Comparison of ENCODE assay signal across 11 cellular contexts in the genomic region with DNA sequence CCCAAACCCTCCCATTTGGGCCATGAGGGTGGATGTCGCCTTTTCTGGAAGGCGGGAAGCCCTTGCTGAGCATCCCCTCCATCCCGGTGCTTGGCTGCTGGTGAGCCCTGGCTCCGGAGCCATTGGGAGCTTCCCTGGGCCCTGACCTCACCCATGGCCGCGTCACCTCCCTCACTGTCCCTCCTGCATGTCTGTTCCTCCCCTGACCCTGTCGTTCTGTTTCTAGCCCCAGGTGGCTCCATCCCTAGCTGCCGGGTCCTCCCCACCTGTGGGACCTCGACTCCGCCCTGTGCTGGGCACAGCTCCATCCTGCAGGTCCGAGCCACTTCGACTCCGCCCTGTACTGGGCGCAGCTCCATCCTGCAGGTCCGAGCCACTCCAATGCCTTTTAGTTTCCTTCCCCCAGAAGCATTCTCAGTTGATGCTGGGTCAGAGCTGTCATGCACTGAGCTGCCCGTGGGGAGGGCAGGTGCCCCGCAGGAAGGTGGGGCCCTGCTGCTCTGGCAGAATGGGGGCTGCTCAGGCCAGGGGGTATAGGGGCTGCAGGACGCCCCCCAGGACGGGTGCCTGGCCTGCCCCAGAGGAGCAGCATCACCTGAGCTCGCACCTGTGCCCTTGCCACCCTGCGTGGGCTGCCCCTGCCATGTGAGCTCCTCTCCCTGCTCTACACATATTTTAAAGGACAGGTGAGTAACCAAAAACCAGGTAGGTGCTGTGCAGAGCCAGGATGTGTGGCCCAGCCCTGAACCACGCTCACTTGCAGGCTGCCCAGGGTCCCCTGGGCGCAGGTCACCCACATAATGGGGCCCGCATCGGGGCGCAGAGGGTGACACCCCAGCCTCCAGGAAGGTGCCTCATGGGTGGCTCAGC. TPM values are rescaled to one million over a fixed set of nuclear protein-coding genes. Genes with fewer than 3 reads are reported as not detected.
DNase-seq lines count a peak whose midpoint lies in the region; ATAC-seq and TF ChIP-seq lines count a peak whose summit lies in the region.
"Had no signal": no experiment of that assay in that cellular context is flagged by ENCODE, and none has a peak within 500 bp of the region (broad histone marks: within the 10 kb centered on the region; RNA-seq: fewer than 3 reads in every experiment).

No MANE protein-coding gene starts in this region.

- peak overlapping the region; percentile 57 for H3K4me3 ChIP-seq in thoracic aorta

- no peaks in the 10 kb centered on the region for H3K27me3 Mint-ChIP-seq in activated T-cell treated with anti-CD3 and anti-CD28 coated beads, Interleukin-2, amount 50 U/mL, for 4 hours (ENCODE audit: low read depth)
- H3K27me3 Mint-ChIP-seq in T-helper 1 cell treated with Interleukin-12 subunit alpha and Interleukin-12 subunit beta and Interleukin-4 antibody, amounts not matched to agents 30 μg/mL and 1 μg/mL, for 36 hours (ENCODE audit: low read depth), result no peaks in the 10 kb centered on the region
- H3K27me3 Mint-ChIP-seq in glutamatergic neuron (ENCODE audit: unreplicated experiment), result peaks cover 2% of the 10 kb centered on the region
- H3K27me3 Mint-ChIP-seq: B cell had no signal

- peaks cover 17% of the 10 kb centered on the region for H3K4me1 Mint-ChIP-seq in activated T-cell treated with anti-CD3 and anti-CD28 coated beads, Interleukin-2, amount 50 U/mL, for 4 hours (ENCODE audit: low read depth)
- peaks cover 5% of the 10 kb centered on the region for H3K4me1 Mint-ChIP-seq in T-helper 1 cell treated with Interleukin-12 subunit alpha and Interleukin-12 subunit beta and Interleukin-4 antibody, amounts not matched to agents 30 μg/mL and 1 μg/mL, for 36 hours (ENCODE audit: low read depth)
- peaks cover 5% of the 10 kb centered on the region for H3K4me1 Mint-ChIP-seq in glutamatergic neuron (ENCODE audit: low read depth, unreplicated experiment)
- H3K4me1 Mint-ChIP-seq: B cell had no signal

- no peak overlapping the region for H3K27ac Mint-ChIP-seq in T-helper 1 cell treated with Interleukin-12 subunit alpha and Interleukin-12 subunit beta and Interleukin-4 antibody, amounts not matched to agents 30 μg/mL and 1 μg/mL, for 36 hours
- no peak overlapping the region for H3K27ac Mint-ChIP-seq in glutamatergic neuron (ENCODE audit: unreplicated experiment)
- H3K27ac Mint-ChIP-seq: B cell, memory B cell had no signal

- no peaks in the 10 kb centered on the region for H3K36me3 Mint-ChIP-seq in activated T-cell treated with anti-CD3 and anti-CD28 coated beads, Interleukin-2, amount 50 U/mL, for 4 hours (ENCODE audit: insufficient read depth)
- H3K36me3 Mint-ChIP-seq in T-helper 1 cell treated with Interleukin-12 subunit alpha and Interleukin-12 subunit beta and Interleukin-4 antibody, amounts not matched to agents 30 μg/mL and 1 μg/mL, for 36 hours (ENCODE audit: low read depth), result peaks cover 5% of the 10 kb centered on the region
- no peaks in the 10 kb centered on the region for H3K36me3 Mint-ChIP-seq in glutamatergic neuron (ENCODE audit: unreplicated experiment)

- no peaks in the 10 kb centered on the region for H3K27me3 ChIP-seq in thoracic aorta (replicated peaks; ENCODE audit: insufficient read depth)

- H3K9me3 ChIP-seq in thoracic aorta, result no peaks in the 10 kb centered on the region

- peak in 1 of 2 donors; percentile 24 for ATAC-seq in activated T-cell treated with anti-CD3 and anti-CD28 coated beads, Interleukin-2, amount 50 U/mL, for 4 hours
- ATAC-seq in thoracic aorta (ENCODE audit: insufficient number of reproducible peaks, low FRiP score, low read depth), result no peak

- peak overlapping the region in 1 of 2 donors; percentile 22 for H3K27ac ChIP-seq in thoracic aorta

- H3K4me3 Mint-ChIP-seq in activated T-cell treated with anti-CD3 and anti-CD28 coated beads, Interleukin-2, amount 50 U/mL, for 4 hours, result peak overlapping the region; percentile 53
- H3K4me3 Mint-ChIP-seq in T-helper 1 cell treated with Interleukin-12 subunit alpha and Interleukin-12 subunit beta and Interleukin-4 antibody, amounts not matched to agents 30 μg/mL and 1 μg/mL, for 36 hours, result peak overlapping the region; percentile 51
- no peak overlapping the region for H3K4me3 Mint-ChIP-seq in glutamatergic neuron (ENCODE audit: unreplicated experiment)
- H3K4me3 Mint-ChIP-seq: B cell, memory B cell had no signal

- H3K4me1 ChIP-seq in thoracic aorta (ENCODE audit: control insufficient read depth in 1 of 2, low read depth in 2 of 2), result peaks cover 13 to 18% of the 10 kb centered on the region in 2 donors

- no peaks in the 10 kb centered on the region for H3K9me3 Mint-ChIP-seq in activated T-cell treated with anti-CD3 and anti-CD28 coated beads, Interleukin-2, amount 50 U/mL, for 4 hours
- H3K9me3 Mint-ChIP-seq in T-helper 1 cell treated with Interleukin-12 subunit alpha and Interleukin-12 subunit beta and Interleukin-4 antibody, amounts not matched to agents 30 μg/mL and 1 μg/mL, for 36 hours, result peaks cover 14% of the 10 kb centered on the region
- H3K9me3 Mint-ChIP-seq in glutamatergic neuron (ENCODE audit: unreplicated experiment), result peaks cover 7% of the 10 kb centered on the region

- no peak for DNase-seq in activated T-cell treated with anti-CD3 and anti-CD28 coated beads, Interleukin-2, amount 50 U/mL, for 4 hours
- DNase-seq in activated T-cell treated with anti-CD3 and anti-CD28 coated beads, Interleukin-2, amount 50 U/mL, for 1 hour, result no peak
- peak; percentile 14 for DNase-seq in glutamatergic neuron
- DNase-seq in thoracic aorta (ENCODE audit: low spot score), result no peak
- DNase-seq in NCI-H1436 treated with DMSO at 0.1 percent for 48 hours (lab: John Stamatoyannopoulos, UW), result no peak
- no peak for DNase-seq in GOT3 (lab: John Stamatoyannopoulos, UW)
- no peak for DNase-seq in stimulated activated CD4-positive, alpha-beta T cell treated with anti-CD3 and anti-CD28 coated beads, Interleukin-4, amount 100 ng/mL, for 24 hours
- DNase-seq: foreskin melanocyte had no signal

- no peak for TF ChIP-seq CTCF in glutamatergic neuron (IDR thresholded peaks at IDR 0.05; ENCODE audit: partially characterized antibody, unreplicated experiment)
- no peak for TF ChIP-seq CTCF in thoracic aorta (IDR thresholded peaks at IDR 0.05)

- no peaks in the 10 kb centered on the region for H3K36me3 ChIP-seq in thoracic aorta

RNA-seq across cellular contexts. Expression of a gene that starts 19.0 kb away (rescaled TPM):
- total RNA-seq in activated T-cell treated with anti-CD3 and anti-CD28 coated beads, Interleukin-2, amount 50 U/mL, for 4 hours, result 10 to 100 TPM; 85.3 to 92.5 (median 89.0) TPM
- total RNA-seq in glutamatergic neuron (ENCODE audit: unreplicated experiment) (17.8 TPM), thoracic aorta (1 to 10 TPM; 5.9 to 8.5 TPM)

RNA-seq across cellular contexts. Expression of a gene that starts 19.2 kb away (rescaled TPM):
- 10 to 100 TPM; 71.4 to 83.5 (median 72.8) TPM for total RNA-seq in activated T-cell treated with anti-CD3 and anti-CD28 coated beads, Interleukin-2, amount 50 U/mL, for 4 hours
- 24.9 TPM for total RNA-seq in glutamatergic neuron (ENCODE audit: unreplicated experiment)
- total RNA-seq in thoracic aorta, result 10 to 100 TPM in 1 of 2 donors, 1 to 10 TPM in 1; 9.7 to 24.8 TPM
